ENCODE assay signal across 8 cellular contexts in the genomic region with DNA sequence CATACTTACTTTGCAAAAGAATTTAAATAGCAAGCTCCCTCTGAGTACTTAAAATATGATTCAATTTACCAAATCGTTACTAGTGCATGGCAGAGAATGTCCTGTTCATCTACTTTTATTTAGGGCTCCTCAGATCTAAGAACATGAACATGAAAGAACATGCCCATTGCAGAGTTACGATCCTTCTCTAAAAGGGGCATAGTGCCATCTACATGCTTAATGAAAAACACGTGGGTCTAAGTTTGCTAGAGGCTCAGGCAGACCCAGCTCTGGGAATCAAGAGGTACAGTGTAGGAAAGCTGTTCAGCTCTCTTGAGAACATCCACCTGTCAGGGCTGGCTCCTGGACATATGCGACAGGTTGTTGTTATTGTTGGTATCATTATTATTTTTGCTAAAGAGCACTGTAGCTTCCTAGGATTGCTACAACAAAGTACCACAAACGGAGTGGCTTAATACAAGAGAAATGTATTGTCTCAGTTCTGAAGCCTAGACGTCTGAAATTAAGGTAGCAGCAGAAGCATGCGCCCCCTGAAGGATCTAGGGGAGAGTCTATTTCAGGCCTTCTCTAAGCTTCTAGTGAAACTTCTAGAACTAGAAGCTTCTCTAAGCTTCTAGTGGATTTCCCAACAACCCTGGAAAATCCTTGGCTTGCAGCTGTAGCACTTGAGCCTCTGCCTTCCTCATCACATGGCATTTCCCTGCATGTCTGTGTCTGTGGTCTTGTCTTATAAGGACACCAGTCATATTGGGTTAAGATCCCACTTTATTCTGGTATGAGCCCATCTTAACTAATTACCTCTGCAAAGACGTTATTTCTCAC.
DNase-seq lines count a peak whose midpoint lies in the region; ATAC-seq, FAIRE-seq and TF ChIP-seq lines count a peak whose summit lies in the region.

No MANE protein-coding gene starts in this region.

- no peak for TF ChIP-seq POLR2A in HepG2 (IDR thresholded peaks at IDR 0.05; ENCODE audit: insufficient read depth in 1 of 2, low read depth in 2 of 2, low read length in 2 of 2)

- POLR2A ChIA-PET in HepG2 (lab: Yijun Ruan, JAX) = interaction anchor here (0.7 to 1.4 kb wide), 3 partner anchors 16 to 1097 kb away, joined by 3 read pairs; no protein-coding TSS in a partner anchor

- no peaks in the 10 kb centered on the region for H3K36me3 ChIP-seq in HepG2 (replicated peaks in 1 of 2; ENCODE audit: control insufficient read depth in 1 of 2, insufficient read depth in 2 of 2, low read length in 2 of 2)

- H3K27ac ChIP-seq in VCaP (peak overlapping the region; percentile 58; the same call in 1 of the 2 replicates), HepG2 (ENCODE audit: extremely low read length, insufficient read depth, low read length) (no peak overlapping the region)

- H3K27me3 ChIP-seq in HepG2 (ENCODE audit: control insufficient read depth in 1 of 2, insufficient read depth in 2 of 2, low read length in 2 of 2) = no peaks in the 10 kb centered on the region

- WGBS in HepG2 (ENCODE audit: low lambda C conversion rate) = 91% methylated on average over 8 of the region's 8 CpGs

- intact Hi-C loops in HepG2 (cut with micrococcal nuclease; ENCODE audit: unreplicated experiment) = loop anchor here (1.0 kb wide), 1 partner anchor 1096 kb away; no protein-coding TSS in a partner anchor

- TF ChIP-seq CTCF in VCaP (conservative IDR thresholded peaks at IDR 0.05) (peak; percentile 64), HepG2 (CRISPR knock-in tag; IDR thresholded peaks at IDR 0.05) (peak; percentile 59)

- BruUV-seq in HepG2 (replicated peaks; lab: Mats Ljungman, UMichigan) = no TSS peak

- ATAC-seq in HepG2 (peak; percentile 65), HG03565 (IDR thresholded peaks at IDR 0.05; ENCODE audit: unreplicated experiment) (no peak)

- DNase-seq in EL (peak; percentile 44), HepG2 (ENCODE audit: low spot score) (peak; percentile 22), inferior parietal cortex (ENCODE audit: extremely low spot score) (no peak), MV-4-11 (lab: John Stamatoyannopoulos, UW) (no peak), GM19238 (ENCODE audit: insufficient read length, low spot score) (no peak)

- in situ Hi-C loops in HepG2 (cut with HindIII; ENCODE audit: extremely low pct_ligation_motif_present, low pct_unique_long_range_greater_than_20kb) = loop anchor here (25.0 kb wide), 1 partner anchor 1108 kb away; a partner anchor contains a TSS

- H3K4me2 ChIP-seq in HepG2 (ENCODE audit: low read depth, low read length) = no peak overlapping the region

- no peak for FAIRE-seq in HepG2 (lab: Jason Lieb, UNC)

- TF ChIP-seq EP300 in Ishikawa (IDR thresholded peaks at IDR 0.05; ENCODE audit: borderline replicate concordance) = no peak
- no peak for TF ChIP-seq EP300 in HepG2 (IDR thresholded peaks at IDR 0.05; ENCODE audit: low read depth in 2 of 2, low read length in 2 of 2)
- TF ChIP-seq EP300 in HepG2 (CRISPR knock-in tag; IDR thresholded peaks at IDR 0.05; ENCODE audit: borderline replicate concordance) = no peak

- H2AFZ ChIP-seq in HepG2 (ENCODE audit: low read length) = no peak overlapping the region

- peak; percentile 21; the same call in 1 of the 2 replicates for TF ChIP-seq RAD21 in Ishikawa (IDR thresholded peaks at IDR 0.05; ENCODE audit: low read depth)
- TF ChIP-seq RAD21 in HepG2 (CRISPR knock-in tag; IDR thresholded peaks at IDR 0.05) = peak; percentile 23; the same call in 1 of the 2 replicates

- peaks cover 22% of the 10 kb centered on the region for H3K4me1 ChIP-seq in HepG2 (ENCODE audit: insufficient read depth, low read length)

- no peak overlapping the region for H3K9ac ChIP-seq in HepG2 (ENCODE audit: insufficient read depth, low read depth, low read length)

- CTCF ChIA-PET in HepG2 (lab: Yijun Ruan, JAX; ENCODE audit: low intra/inter-chr PET ratio, low total read pairs) = no interaction called here

- no peaks in the 10 kb centered on the region for H3K79me2 ChIP-seq in HepG2 (ENCODE audit: insufficient read depth, low read length)

- no peak overlapping the region for H3K4me3 ChIP-seq in HepG2 (replicated peaks in 1 of 3; ENCODE audit: insufficient read depth in 1 of 3, low read depth in 2 of 3, low read length in 3 of 3)

- H3K9me3 ChIP-seq in HepG2 (ENCODE audit: low read length) = no peaks in the 10 kb centered on the region

- H4K20me1 ChIP-seq in HepG2 (ENCODE audit: insufficient read depth, low read length) = no peaks in the 10 kb centered on the region

TF ChIP-seq in Ishikawa, 13 proteins besides CTCF, POLR2A, EP300 and RAD21:
- no peak for TF ChIP-seq TCF12 (IDR thresholded peaks at IDR 0.05; ENCODE audit: low read depth)
- no peak for TF ChIP-seq TEAD4 (IDR thresholded peaks at IDR 0.05)
- no peak for TF ChIP-seq CREB1 (IDR thresholded peaks at IDR 0.05; ENCODE audit: low read depth)
- TF ChIP-seq EGR1 (IDR thresholded peaks at IDR 0.05) = no peak
TF ChIP-seq in Ishikawa: peak in this region for 0.

TF ChIP-seq in HepG2, 621 proteins besides CTCF, POLR2A, EP300 and RAD21 (continues in another document):
- TF ChIP-seq SETDB1 (CRISPR knock-in tag; IDR thresholded peaks at IDR 0.05; ENCODE audit: borderline replicate concordance) (no peak), NFKBIZ (CRISPR knock-in tag; IDR thresholded peaks at IDR 0.05) (no peak), SRY (CRISPR knock-in tag; IDR thresholded peaks at IDR 0.05) (no peak), ZBTB8A (CRISPR knock-in tag; IDR thresholded peaks at IDR 0.05; ENCODE audit: borderline replicate concordance, low read depth) (no peak), TP53 (CRISPR knock-in tag; conservative IDR thresholded peaks at IDR 0.05) (peak; percentile 98), KDM2A (CRISPR knock-in tag; IDR thresholded peaks at IDR 0.05; ENCODE audit: borderline replicate concordance, low read depth) (no peak), SMC3 (IDR thresholded peaks at IDR 0.05; ENCODE audit: low read length) (peak; percentile 10; the same call in 1 of the 2 replicates), CREB1 (IDR thresholded peaks at IDR 0.05) (no peak), CREB1 (CRISPR knock-in tag; IDR thresholded peaks at IDR 0.05) (no peak), STAG1 (CRISPR knock-in tag; IDR thresholded peaks at IDR 0.05) (peak; percentile 68), ZNF563 (CRISPR knock-in tag; IDR thresholded peaks at IDR 0.05) (no peak), KLF9 (CRISPR knock-in tag; IDR thresholded peaks at IDR 0.05; ENCODE audit: low read depth) (no peak), GATAD2A (CRISPR knock-in tag; IDR thresholded peaks at IDR 0.05) (0 out of 2 replicates have a peak, but pooled peaks have one; percentile 20), ZSCAN31 (CRISPR knock-in tag; IDR thresholded peaks at IDR 0.05; ENCODE audit: low read depth) (no peak)
- TF ChIP-seq, protein P1, sequence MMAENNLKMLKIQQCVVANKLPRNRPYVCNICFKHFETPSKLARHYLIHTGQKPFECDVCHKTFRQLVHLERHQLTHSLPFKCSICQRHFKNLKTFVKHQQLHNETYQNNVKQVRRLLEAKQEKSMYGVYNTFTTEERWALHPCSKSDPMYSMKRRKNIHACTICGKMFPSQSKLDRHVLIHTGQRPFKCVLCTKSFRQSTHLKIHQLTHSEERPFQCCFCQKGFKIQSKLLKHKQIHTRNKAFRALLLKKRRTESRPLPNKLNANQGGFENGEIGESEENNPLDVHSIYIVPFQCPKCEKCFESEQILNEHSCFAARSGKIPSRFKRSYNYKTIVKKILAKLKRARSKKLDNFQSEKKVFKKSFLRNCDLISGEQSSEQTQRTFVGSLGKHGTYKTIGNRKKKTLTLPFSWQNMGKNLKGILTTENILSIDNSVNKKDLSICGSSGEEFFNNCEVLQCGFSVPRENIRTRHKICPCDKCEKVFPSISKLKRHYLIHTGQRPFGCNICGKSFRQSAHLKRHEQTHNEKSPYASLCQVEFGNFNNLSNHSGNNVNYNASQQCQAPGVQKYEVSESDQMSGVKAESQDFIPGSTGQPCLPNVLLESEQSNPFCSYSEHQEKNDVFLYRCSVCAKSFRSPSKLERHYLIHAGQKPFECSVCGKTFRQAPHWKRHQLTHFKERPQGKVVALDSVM (CRISPR knock-in tag; IDR thresholded peaks at IDR 0.05) = no peak
- TF ChIP-seq, protein P2, sequence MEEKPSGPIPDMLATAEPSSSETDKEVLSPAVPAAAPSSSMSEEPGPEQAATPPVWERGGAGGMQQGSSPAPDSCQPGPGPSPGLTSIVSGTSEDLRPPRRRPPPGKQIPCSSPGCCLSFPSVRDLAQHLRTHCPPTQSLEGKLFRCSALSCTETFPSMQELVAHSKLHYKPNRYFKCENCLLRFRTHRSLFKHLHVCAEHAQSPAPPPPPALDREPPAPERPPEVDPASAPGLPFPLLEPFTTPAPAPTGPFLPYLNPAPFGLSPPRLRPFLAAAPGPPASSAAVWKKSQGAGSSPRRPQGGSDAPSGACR (CRISPR knock-in tag; IDR thresholded peaks at IDR 0.05) = no peak
- TF ChIP-seq, protein P3, sequence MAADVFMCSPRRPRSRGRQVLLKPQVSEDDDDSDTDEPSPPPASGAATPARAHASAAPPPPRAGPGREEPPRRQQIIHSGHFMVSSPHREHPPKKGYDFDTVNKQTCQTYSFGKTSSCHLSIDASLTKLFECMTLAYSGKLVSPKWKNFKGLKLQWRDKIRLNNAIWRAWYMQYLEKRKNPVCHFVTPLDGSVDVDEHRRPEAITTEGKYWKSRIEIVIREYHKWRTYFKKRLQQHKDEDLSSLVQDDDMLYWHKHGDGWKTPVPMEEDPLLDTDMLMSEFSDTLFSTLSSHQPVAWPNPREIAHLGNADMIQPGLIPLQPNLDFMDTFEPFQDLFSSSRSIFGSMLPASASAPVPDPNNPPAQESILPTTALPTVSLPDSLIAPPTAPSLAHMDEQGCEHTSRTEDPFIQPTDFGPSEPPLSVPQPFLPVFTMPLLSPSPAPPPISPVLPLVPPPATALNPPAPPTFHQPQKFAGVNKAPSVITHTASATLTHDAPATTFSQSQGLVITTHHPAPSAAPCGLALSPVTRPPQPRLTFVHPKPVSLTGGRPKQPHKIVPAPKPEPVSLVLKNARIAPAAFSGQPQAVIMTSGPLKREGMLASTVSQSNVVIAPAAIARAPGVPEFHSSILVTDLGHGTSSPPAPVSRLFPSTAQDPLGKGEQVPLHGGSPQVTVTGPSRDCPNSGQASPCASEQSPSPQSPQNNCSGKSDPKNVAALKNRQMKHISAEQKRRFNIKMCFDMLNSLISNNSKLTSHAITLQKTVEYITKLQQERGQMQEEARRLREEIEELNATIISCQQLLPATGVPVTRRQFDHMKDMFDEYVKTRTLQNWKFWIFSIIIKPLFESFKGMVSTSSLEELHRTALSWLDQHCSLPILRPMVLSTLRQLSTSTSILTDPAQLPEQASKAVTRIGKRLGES (CRISPR knock-in tag; IDR thresholded peaks at IDR 0.05; ENCODE audit: borderline replicate concordance) = no peak

Comparison
In these comparisons a context has a peak if more than half of its experiments do, and no peak if none do; other contexts are left out.
1. DNase-seq: peak in EL (single experiment) and HepG2 (single experiment); none in inferior parietal cortex (single experiment), MV-4-11 (single experiment) and GM19238 (single experiment).